ENCODE assay signal across 8 cellular contexts in the genomic region with DNA sequence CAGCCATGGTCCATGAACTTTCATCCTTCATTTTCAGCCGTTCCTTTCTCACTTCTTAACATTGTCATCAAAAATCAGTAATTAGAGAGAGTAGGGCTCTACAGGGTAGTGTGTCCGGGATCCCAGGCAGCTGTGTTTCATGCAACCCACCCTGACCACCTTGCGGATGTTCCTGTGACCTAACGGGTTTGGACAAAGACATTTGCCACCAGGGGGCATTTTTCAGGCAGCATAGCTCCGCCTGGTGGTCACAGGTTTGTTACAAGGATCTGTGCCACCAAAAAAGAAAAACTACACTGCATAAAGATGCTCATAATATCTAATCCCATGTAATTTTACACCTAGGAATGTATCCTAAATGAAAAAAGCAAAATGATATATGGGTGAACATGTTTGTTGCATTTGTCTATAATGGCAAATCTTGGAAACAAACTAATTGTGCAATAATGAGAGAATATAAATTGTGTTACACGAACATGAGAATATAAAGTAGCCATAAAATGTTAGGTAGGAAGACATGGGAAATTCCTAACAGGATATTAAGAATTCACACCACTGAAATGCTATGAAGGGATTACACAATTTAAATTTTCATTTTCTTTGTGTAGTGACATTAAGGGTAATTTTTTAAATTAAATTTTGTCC.
A peak's percentile ranks its signal among the peaks of the same experiment; 100 is the strongest.
DNase-seq lines count a peak whose midpoint lies in the region; ATAC-seq and TF ChIP-seq lines count a peak whose summit lies in the region.

No MANE protein-coding gene starts in this region.

- no peak overlapping the region for H3K4me3 Mint-ChIP-seq in activated naive CD4-positive, alpha-beta T cell treated with anti-CD3 and anti-CD28 coated beads for 36 hours

- no peaks in the 10 kb centered on the region for H3K36me3 ChIP-seq in DOHH2 (ENCODE audit: control insufficient read depth, low read length)
- H3K36me3 ChIP-seq in Panc1 (ENCODE audit: control insufficient read depth, insufficient read depth, low read length) = no peaks in the 10 kb centered on the region

- no peaks in the 10 kb centered on the region for H3K79me2 ChIP-seq in DOHH2 (ENCODE audit: control insufficient read depth, low read length)

- no TSS peak for BruUV-seq in Panc1 (replicated peaks; lab: Mats Ljungman, UMichigan)

- peak; percentile 51 for DNase-seq in Panc1 (ENCODE audit: low read depth, low spot score)
- DNase-seq in activated naive CD4-positive, alpha-beta T cell treated with anti-CD3 and anti-CD28 coated beads for 36 hours = peak; percentile 65
- DNase-seq in hepatic stellate cell (ENCODE audit: low spot score) = peak; percentile 50
- DNase-seq in stimulated activated CD4-positive, alpha-beta T cell treated with anti-CD3 and anti-CD28 coated beads, Interleukin-2, amount 100 ng/mL, for 48 hours = peak; percentile 51 to 53

- H3K27ac ChIP-seq in DOHH2 (ENCODE audit: low read depth, low read length) (no peak overlapping the region), Panc1 (ENCODE audit: low read length) (no peak overlapping the region)

- no peaks in the 10 kb centered on the region for H3K36me3 Mint-ChIP-seq in activated naive CD4-positive, alpha-beta T cell treated with anti-CD3 and anti-CD28 coated beads for 36 hours (ENCODE audit: low read depth)

- H3K4me1 ChIP-seq in DOHH2 (ENCODE audit: control insufficient read depth, low read length) (no peaks in the 10 kb centered on the region), Panc1 (ENCODE audit: control insufficient read depth, insufficient read depth, low read length) (no peaks in the 10 kb centered on the region)

- no peaks in the 10 kb centered on the region for H4K20me1 ChIP-seq in DOHH2 (ENCODE audit: control insufficient read depth, insufficient read depth, low read depth, low read length)

- no peaks in the 10 kb centered on the region for H3K9me2 ChIP-seq in DOHH2 (replicated peaks; ENCODE audit: control insufficient read depth, low read length)

- H3K4me2 ChIP-seq in DOHH2 (ENCODE audit: low read length) = no peak overlapping the region

- no peaks in the 10 kb centered on the region for H3K4me1 Mint-ChIP-seq in activated naive CD4-positive, alpha-beta T cell treated with anti-CD3 and anti-CD28 coated beads for 36 hours (ENCODE audit: low read depth)

- no peak overlapping the region for H3K27ac Mint-ChIP-seq in activated naive CD4-positive, alpha-beta T cell treated with anti-CD3 and anti-CD28 coated beads for 36 hours

- TF ChIP-seq CTCF in DOHH2 (IDR thresholded peaks at IDR 0.05; ENCODE audit: low read depth, low read length, poor library complexity, severe bottlenecking) (peak; percentile 99), Panc1 (IDR thresholded peaks at IDR 0.05) (peak; percentile 88)

- in situ Hi-C loops in Panc1 (cut with HindIII; ENCODE audit: low pct_unique_long_range_greater_than_20kb, low sequenced_read_pairs) = no loop called here

- H3K9me3 Mint-ChIP-seq in activated naive CD4-positive, alpha-beta T cell treated with anti-CD3 and anti-CD28 coated beads for 36 hours = no peaks in the 10 kb centered on the region

- H3K4me3 ChIP-seq in DOHH2 (ENCODE audit: low read length) = no peak overlapping the region
- no peak overlapping the region for H3K4me3 ChIP-seq in Panc1 (ENCODE audit: low read depth in 2 of 2, low read length in 2 of 2)

- peaks cover 2% of the 10 kb centered on the region for H3K27me3 Mint-ChIP-seq in activated naive CD4-positive, alpha-beta T cell treated with anti-CD3 and anti-CD28 coated beads for 36 hours (ENCODE audit: low read depth)

- POLR2A ChIA-PET in Panc1 (lab: Charles Lee) = no interaction called here

- intact Hi-C loops in Panc1 (cut with micrococcal nuclease; ENCODE audit: unreplicated experiment) = no loop called here
- intact Hi-C loops in activated naive CD4-positive, alpha-beta T cell treated with anti-CD3 and anti-CD28 coated beads for 36 hours (cut with micrococcal nuclease) = loop anchor here (2.0 kb wide), 1 partner anchor 236 kb away; no protein-coding TSS in a partner anchor

- no peaks in the 10 kb centered on the region for H3F3A ChIP-seq in DOHH2 (ENCODE audit: control insufficient read depth, insufficient read depth)

- CTCF ChIA-PET in Panc1 (lab: Charles Lee) = interaction anchor here (0.6 kb wide), 1 partner anchor 641 kb away, joined by 5 read pairs; no protein-coding TSS in a partner anchor
- CTCF ChIA-PET in activated naive CD4-positive, alpha-beta T cell treated with anti-CD3 and anti-CD28 coated beads for 36 hours (lab: Charles Lee) = interaction anchor here (0.5 to 3.8 kb wide), 17 partner anchors 8 to 947 kb away, joined by 3 to 15 read pairs (median 4); no protein-coding TSS in a partner anchor

- H3K27me3 ChIP-seq in DOHH2 (ENCODE audit: control insufficient read depth, low read length) (peaks cover 6% of the 10 kb centered on the region; the same call in 1 of the 2 replicates), Panc1 (ENCODE audit: control insufficient read depth, insufficient read depth, low read length) (no peaks in the 10 kb centered on the region)

- H3K9me3 ChIP-seq in DOHH2 (ENCODE audit: control insufficient read depth, insufficient read depth, low read length) (no peaks in the 10 kb centered on the region), Panc1 (ENCODE audit: control insufficient read depth, insufficient read depth, low read depth, low read length) (no peaks in the 10 kb centered on the region)

- peak; percentile 74 for ATAC-seq in HG02885 (IDR thresholded peaks at IDR 0.05; ENCODE audit: poor library complexity, unreplicated experiment)
- ATAC-seq in Panc1 = peak; percentile 48; the same call in 1 of the 2 replicates
- ATAC-seq in GM18520 (IDR thresholded peaks at IDR 0.05; ENCODE audit: unreplicated experiment) = no peak
- no peak for ATAC-seq in GM18519 (IDR thresholded peaks at IDR 0.05; ENCODE audit: low FRiP score, unreplicated experiment)

Comparison
In these comparisons a context has a peak if more than half of its experiments do, and no peak if none do; other contexts are left out.
1. ATAC-seq: peak in HG02885 (single experiment) and Panc1 (single experiment); none in GM18520 (single experiment) and GM18519 (single experiment).
2. Peak in every context shown above with its lines, with median percentiles within 50 percentile points of each other: DNase-seq.